Comparison of ENCODE assay signal across 24 cellular contexts in the genomic region with DNA sequence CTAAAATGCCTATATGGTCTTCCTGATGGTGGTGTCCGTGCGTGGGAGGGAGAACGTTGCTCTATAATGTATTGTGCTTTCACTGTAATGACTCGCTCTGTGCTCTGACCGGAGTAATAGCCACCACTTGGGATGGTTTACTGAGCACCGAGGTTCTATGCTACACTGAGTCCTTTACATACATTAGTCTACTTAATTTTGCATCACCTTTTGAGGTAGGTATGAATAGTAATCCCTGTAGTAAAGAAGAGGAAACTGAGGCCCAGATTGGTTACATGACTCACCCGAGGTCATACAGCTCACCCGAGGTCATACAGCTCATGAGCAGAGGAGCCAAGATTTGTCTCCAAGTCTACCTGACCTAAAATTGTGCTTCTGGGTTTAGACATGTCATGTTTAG.
"Had no signal": no experiment of that assay in that cellular context is flagged by ENCODE, and none has a peak within 500 bp of the region (broad histone marks: within the 10 kb centered on the region; RNA-seq: fewer than 3 reads in every experiment).

No MANE protein-coding gene starts in this region.

- H3K27me3 Mint-ChIP-seq: activated naive CD8-positive, alpha-beta T cell; IgD-negative memory B cell had no signal

- H3K9ac ChIP-seq: SK-N-SH had no signal

- H3K4me1 ChIP-seq: SJCRH30 had no signal

- H3K27ac Mint-ChIP-seq: activated CD4-positive, alpha-beta T cell treated with anti-CD3 and anti-CD28 coated beads, Interleukin-2, amount 10 ng/mL, durations not matched to agents 24 days and 14 days; activated naive CD8-positive, alpha-beta T cell; IgD-negative memory B cell had no signal

- H3K27ac ChIP-seq: RWPE1, SJCRH30, WERI-Rb-1 had no signal

- H3K9me3 ChIP-seq: adrenal gland, SJCRH30, SK-N-SH had no signal

- DNase-seq: activated CD4-positive, alpha-beta T cell treated with anti-CD3 and anti-CD28 coated beads, Interleukin-2, amount 10 ng/mL, durations not matched to agents 24 days and 14 days; activated CD4-positive, alpha-beta T cell treated with anti-CD3 and anti-CD28 coated beads, Interleukin-2, amount 50 U/mL, for 48 hours; activated effector memory CD4-positive, alpha-beta T cell treated with Interleukin-2 at 50 U/mL for 16 hours; activated naive CD4-positive, alpha-beta T cell; activated T-cell treated with anti-CD3 and anti-CD28 coated beads for 4 hours; anterior cingulate cortex; cerebellar nuclear complex; KG1; NCI-H1092; NCI-H1417; NCI-H1930; NCI-H345; NCI-H510A; NCI-H526 treated with DMSO at 0.1 percent for 48 hours; NCI-H82; Right ventricle myocardium superior; SJCRH30; SK-N-SH; T-helper 1 cell; WERI-Rb-1 had no signal

- H3K4me3 ChIP-seq: adrenal gland, SJCRH30 had no signal

- H3K4me2 ChIP-seq: SK-N-SH had no signal

- H3K27me3 ChIP-seq: adrenal gland, SJCRH30 had no signal

- H3K4me1 Mint-ChIP-seq: activated CD4-positive, alpha-beta T cell treated with anti-CD3 and anti-CD28 coated beads, Interleukin-2, amount 10 ng/mL, durations not matched to agents 24 days and 14 days had no signal

- H3K9me3 Mint-ChIP-seq: activated CD4-positive, alpha-beta T cell treated with anti-CD3 and anti-CD28 coated beads, Interleukin-2, amount 10 ng/mL, durations not matched to agents 24 days and 14 days had no signal

- H3K4me3 Mint-ChIP-seq: activated CD4-positive, alpha-beta T cell treated with anti-CD3 and anti-CD28 coated beads, Interleukin-2, amount 10 ng/mL, durations not matched to agents 24 days and 14 days; activated naive CD8-positive, alpha-beta T cell; IgD-negative memory B cell had no signal
